ENCODE assay signal across 1 cellular context in the genomic region with DNA sequence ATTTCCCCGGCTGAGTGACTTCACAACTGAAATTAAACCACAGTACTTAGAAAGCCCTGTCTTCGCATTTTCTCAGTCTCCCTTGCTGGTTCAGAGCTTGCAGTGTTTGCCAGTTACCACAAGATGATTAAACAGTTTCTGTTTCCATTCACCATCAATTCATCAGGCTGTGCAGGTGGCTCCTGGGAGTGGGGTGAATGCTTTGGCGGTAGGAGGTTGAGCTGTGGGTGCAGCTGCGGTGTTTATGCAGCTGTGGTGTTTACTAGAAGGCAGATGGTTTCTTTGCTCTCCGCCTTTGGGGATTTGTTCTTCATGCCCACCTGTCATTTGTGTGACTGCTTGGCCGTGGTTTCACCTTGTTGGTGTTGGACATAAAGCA.
TF ChIP-seq lines count a peak whose summit lies in the region.

No MANE protein-coding gene starts in this region.

TF ChIP-seq in H1, 55 proteins besides CTCF, POLR2A, EP300 and RAD21:
- TF ChIP-seq TAF1 (IDR thresholded peaks at IDR 0.05; ENCODE audit: low read depth, low read length) (no peak), TCF12 (IDR thresholded peaks at IDR 0.05; ENCODE audit: low read depth, low read length) (0 out of 2 replicates have a peak, but pooled peaks have one; percentile 80), SRF (IDR thresholded peaks at IDR 0.05; ENCODE audit: low read depth, low read length) (no peak)
